8 cellular contexts compared by ENCODE assay signal in the genomic region with DNA sequence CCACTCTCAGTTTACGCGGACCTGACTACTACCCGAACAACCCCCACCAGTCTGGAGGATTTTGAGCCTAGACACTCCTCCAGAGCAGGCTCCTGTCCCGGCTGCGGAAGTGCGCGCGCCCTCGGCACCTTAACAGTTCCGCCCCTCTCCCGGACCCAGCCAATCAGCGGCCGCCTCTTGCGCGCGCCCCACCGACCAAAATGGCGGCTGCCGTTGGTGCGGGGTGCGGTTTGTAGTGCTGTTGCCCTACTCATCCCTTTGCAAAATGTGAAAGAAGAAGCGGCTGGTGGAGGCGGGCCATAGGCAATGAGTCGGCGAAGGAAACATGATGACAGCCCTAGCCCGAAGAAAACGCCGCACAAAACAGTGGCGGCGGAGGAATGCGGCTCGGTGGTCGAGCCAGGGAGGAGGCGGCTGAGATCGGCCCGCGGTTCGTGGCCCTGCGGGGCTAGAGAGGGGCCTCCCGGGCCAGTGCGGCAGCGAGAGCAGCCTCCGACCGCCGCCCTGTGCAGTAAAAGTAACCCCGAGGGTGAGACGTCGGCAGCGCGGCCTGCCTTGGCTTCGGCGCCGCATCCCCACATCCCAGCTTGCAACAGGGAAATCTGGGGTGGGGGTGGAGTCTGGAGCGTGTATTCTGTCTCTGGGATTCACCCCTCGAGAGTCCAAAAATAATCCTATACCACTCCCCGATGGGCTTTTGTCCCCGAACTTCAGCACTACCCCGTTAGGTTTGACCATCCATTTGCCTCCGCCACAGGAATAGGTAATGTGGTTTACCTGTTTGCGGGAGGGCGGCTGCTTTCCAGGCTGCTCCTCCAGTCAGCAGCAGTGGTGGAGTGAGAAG. TPM values are rescaled to one million over a fixed set of nuclear protein-coding genes. Genes with fewer than 3 reads are reported as not detected.
DNase-seq lines count a peak whose midpoint lies in the region; ATAC-seq and TF ChIP-seq lines count a peak whose summit lies in the region.

A gene (plus strand): TSS at position 191 of the 844 bp plus-strand sequence. CDS start 116 bp downstream, at position 307.

- no peaks in the 10 kb centered on the region for H3K9me3 ChIP-seq in CD8-positive, alpha-beta T cell (ENCODE audit: low read length)

- POLR2A ChIA-PET in CD8-positive, alpha-beta T cell (lab: Charles Lee) = no interaction called here

- H3K27me3 Mint-ChIP-seq in CD8-positive, alpha-beta T cell (ENCODE audit: low read depth) = no peaks in the 10 kb centered on the region
- no peaks in the 10 kb centered on the region for H3K27me3 Mint-ChIP-seq in effector memory CD8-positive, alpha-beta T cell

- intact Hi-C loops in CD8-positive, alpha-beta T cell (cut with DNase I, micrococcal nuclease) = loop anchor here (2.0 to 5.0 kb wide), 2 partner anchors 855 kb away; a partner anchor contains a TSS

- CTCF ChIA-PET in CD8-positive, alpha-beta T cell (lab: Charles Lee) = no interaction called here

- peaks cover 21% of the 10 kb centered on the region for H3K4me1 Mint-ChIP-seq in CD8-positive, alpha-beta T cell (ENCODE audit: low read depth)
- peaks cover 10 to 18% of the 10 kb centered on the region in 2 donors for H3K4me1 Mint-ChIP-seq in effector memory CD8-positive, alpha-beta T cell (ENCODE audit: low read depth in 2 of 2)

- no peaks in the 10 kb centered on the region for H3K27me3 ChIP-seq in CD8-positive, alpha-beta T cell (ENCODE audit: insufficient read depth, low read length)

- H3K9me3 Mint-ChIP-seq in CD8-positive, alpha-beta T cell = no peaks in the 10 kb centered on the region
- no peaks in the 10 kb centered on the region for H3K9me3 Mint-ChIP-seq in effector memory CD8-positive, alpha-beta T cell

- H3K4me1 ChIP-seq in CD8-positive, alpha-beta T cell (ENCODE audit: insufficient read depth, low read length) = peaks cover 8% of the 10 kb centered on the region

- peaks cover 16% of the 10 kb centered on the region for H3K36me3 Mint-ChIP-seq in CD8-positive, alpha-beta T cell
- H3K36me3 Mint-ChIP-seq in effector memory CD8-positive, alpha-beta T cell (ENCODE audit: insufficient read depth) = peaks cover 22% of the 10 kb centered on the region

- DNase-seq in CD8-positive, alpha-beta T cell = peak; percentile 87 to 95 (median 92)
- DNase-seq in HT-29 (ENCODE audit: low spot score) (peak; percentile 89), NOMO-1 (lab: John Stamatoyannopoulos, UW; ENCODE audit: unreplicated experiment in 2 of 2) (peak; percentile 85 to 92), medulla oblongata (ENCODE audit: extremely low spot score) (peak; percentile 94)
- DNase-seq in activated CD8-positive, alpha-beta memory T cell treated with anti-CD3 and anti-CD28 coated beads for 48 hours (ENCODE audit: low read depth in 2 of 3, low spot score in 2 of 3) = peak; percentile 70 to 83 (median 82)
- DNase-seq in effector memory CD8-positive, alpha-beta T cell = peak; percentile 90 to 92 (median 91)
- peak; percentile 90 for DNase-seq in stimulated activated CD8-positive, alpha-beta memory T cell treated with anti-CD3 and anti-CD28 coated beads, Interleukin-12 subunit alpha, Interleukin-12 subunit beta, amount 100 ng/mL, for 1 hour (ENCODE audit: low read depth)

- H3K27ac ChIP-seq in CD8-positive, alpha-beta T cell (ENCODE audit: low read depth, low read length) = peak within 1 kb of the TSS; percentile 84

- no peak for TF ChIP-seq CTCF in CD8-positive, alpha-beta T cell (IDR thresholded peaks at IDR 0.05)

- ATAC-seq in CD8-positive, alpha-beta T cell = peak; percentile 97
- ATAC-seq in GM19467 (IDR thresholded peaks at IDR 0.05; ENCODE audit: unreplicated experiment) = peak; percentile 100
- peak; percentile 97 for ATAC-seq in effector memory CD8-positive, alpha-beta T cell (replicated peaks)

- peak within 1 kb of the TSS; percentile 97 for H3K4me3 Mint-ChIP-seq in CD8-positive, alpha-beta T cell
- peak within 1 kb of the TSS; percentile 96 to 99 for H3K4me3 Mint-ChIP-seq in effector memory CD8-positive, alpha-beta T cell

- H3K36me3 ChIP-seq in CD8-positive, alpha-beta T cell (ENCODE audit: insufficient read depth, low read length) = no peaks in the 10 kb centered on the region

- peak within 1 kb of the TSS; percentile 98 for H3K27ac Mint-ChIP-seq in CD8-positive, alpha-beta T cell
- peak within 1 kb of the TSS; percentile 97 to 99 for H3K27ac Mint-ChIP-seq in effector memory CD8-positive, alpha-beta T cell

- H3K4me3 ChIP-seq in CD8-positive, alpha-beta T cell (ENCODE audit: low read depth, low read length) = peak within 1 kb of the TSS; percentile 61

RNA-seq across cellular contexts. Expression of the gene that starts here (rescaled TPM):
- total RNA-seq in CD8-positive, alpha-beta T cell = 1 to 10 TPM; 7.7 to 8.6 TPM
- 2.7 and 3.2 TPM in 2 replicates for total RNA-seq in HT-29 (2014; rRNA removed; shearing (Covaris generic))

Comparison
In these comparisons a context has a peak if more than half of its experiments do, and no peak if none do; other contexts are left out.
1. Peak in every context shown above with its lines: DNase-seq, ATAC-seq, H3K4me3 ChIP-seq and H3K27ac ChIP-seq.